ENCODE assay signal across 23 cellular contexts in the genomic region with DNA sequence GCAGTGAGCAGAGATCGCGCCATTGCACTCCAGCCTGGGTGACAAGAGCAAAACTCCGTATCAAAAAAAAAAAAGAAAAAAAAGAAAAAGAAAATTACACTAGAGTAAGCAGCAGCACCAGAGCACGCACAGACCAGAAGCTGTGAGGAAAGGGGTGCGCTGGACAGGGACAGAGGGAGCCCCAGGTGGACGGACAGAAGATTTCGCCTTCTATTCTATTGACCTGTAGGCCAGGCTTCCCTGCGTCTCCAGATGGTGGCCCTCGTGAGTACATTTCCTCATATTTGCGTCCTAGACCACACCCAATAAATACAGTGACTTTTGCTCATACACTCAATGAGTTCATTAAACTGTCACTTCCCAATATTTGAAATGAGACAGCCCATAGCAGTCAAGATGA. TPM values are rescaled to one million over a fixed set of nuclear protein-coding genes. Genes with fewer than 3 reads are reported as not detected.
"Had no signal": no experiment of that assay in that cellular context is flagged by ENCODE, and none has a peak within 500 bp of the region (broad histone marks: within the 10 kb centered on the region; RNA-seq: fewer than 3 reads in every experiment).

No MANE protein-coding gene starts in this region.

- H3K36me3 ChIP-seq: brain microvascular endothelial cell, tibial nerve had no signal

- H3K4me2 ChIP-seq: hepatocyte had no signal

- DNase-seq: activated CD4-positive, alpha-beta T cell treated with anti-CD3 and anti-CD28 coated beads for 48 hours; activated CD4-positive, CD25-positive, alpha-beta regulatory T cell; activated CD8-positive, alpha-beta T cell treated with anti-CD3 and anti-CD28 coated beads for 36 hours; activated naive CD4-positive, alpha-beta T cell treated with anti-CD3 and anti-CD28 coated beads, Interleukin-2, amount 50 U/mL, for 16 hours; activated T-cell treated with anti-CD3 and anti-CD28 coated beads, Interleukin-2, amount 50 U/mL, for 1 hour; aorta; brain microvascular endothelial cell; central memory CD4-positive, alpha-beta T cell; foreskin keratinocyte; occipital lobe; posterior cingulate gyrus; stimulated activated naive CD8-positive, alpha-beta T cell treated with anti-CD3 and anti-CD28 coated beads, Interleukin-15, Interleukin-2, amounts not matched to agents 100 U/mL and 50 U/mL, for 24 hours; substantia nigra had no signal

- H3K27ac Mint-ChIP-seq: activated CD8-positive, alpha-beta T cell treated with anti-CD3 and anti-CD28 coated beads for 36 hours; activated T-helper 2 cell treated with anti-CD3 and anti-CD28 coated beads, Interferon-gamma antibody, Interleukin-2, Interleukin-4, amounts not matched to agents 10 μg/mL and 5 μg/mL and 100 μg/mL, durations not matched to agents 14 hours and 24 hours and 36 hours; mesothelial cell of epicardium; nephron had no signal

- H2AFZ ChIP-seq: hepatocyte had no signal

- ATAC-seq: activated CD8-positive, alpha-beta T cell treated with anti-CD3 and anti-CD28 coated beads for 36 hours; foreskin keratinocyte; left lobe of liver; stimulated activated naive CD8-positive, alpha-beta T cell treated with anti-CD3 and anti-CD28 coated beads, Interleukin-15, Interleukin-2, amounts not matched to agents 100 U/mL and 50 U/mL, for 24 hours had no signal

- H3K79me2 ChIP-seq: hepatocyte had no signal

- H3K4me3 ChIP-seq: hepatocyte, lung, tibial nerve had no signal

- H3K4me1 ChIP-seq: foreskin keratinocyte, tibial nerve had no signal

- H3K27ac ChIP-seq: brain microvascular endothelial cell, foreskin keratinocyte, hepatocyte, tibial nerve had no signal

- H3K27me3 Mint-ChIP-seq: activated CD8-positive, alpha-beta T cell treated with anti-CD3 and anti-CD28 coated beads for 36 hours had no signal

- H3K4me3 Mint-ChIP-seq: activated CD8-positive, alpha-beta T cell treated with anti-CD3 and anti-CD28 coated beads for 36 hours; mesothelial cell of epicardium; nephron had no signal

- H3K4me1 Mint-ChIP-seq: mesothelial cell of epicardium, nephron had no signal

- H3K27me3 ChIP-seq: brain microvascular endothelial cell, foreskin keratinocyte, hepatocyte, tibial nerve had no signal

- H3K36me3 Mint-ChIP-seq: mesothelial cell of epicardium had no signal

RNA-seq across cellular contexts. Expression of a gene that starts 19.1 kb away (rescaled TPM):
- total RNA-seq: activated CD8-positive, alpha-beta T cell treated with anti-CD3 and anti-CD28 coated beads for 36 hours; activated T-helper 2 cell treated with anti-CD3 and anti-CD28 coated beads, Interferon-gamma antibody, Interleukin-2, Interleukin-4, amounts not matched to agents 10 μg/mL and 5 μg/mL and 100 μg/mL, durations not matched to agents 14 hours and 24 hours and 36 hours; aorta; epithelial cell of proximal tubule; fibroblast of lung; foreskin keratinocyte; hepatocyte; left lobe of liver; skeletal muscle tissue; tibial nerve had no signal
- polyA plus RNA-seq: aorta, fibroblast of lung, foreskin keratinocyte, hepatocyte had no signal
